Comparison of ENCODE assay signal across 1 cellular context in the genomic region with DNA sequence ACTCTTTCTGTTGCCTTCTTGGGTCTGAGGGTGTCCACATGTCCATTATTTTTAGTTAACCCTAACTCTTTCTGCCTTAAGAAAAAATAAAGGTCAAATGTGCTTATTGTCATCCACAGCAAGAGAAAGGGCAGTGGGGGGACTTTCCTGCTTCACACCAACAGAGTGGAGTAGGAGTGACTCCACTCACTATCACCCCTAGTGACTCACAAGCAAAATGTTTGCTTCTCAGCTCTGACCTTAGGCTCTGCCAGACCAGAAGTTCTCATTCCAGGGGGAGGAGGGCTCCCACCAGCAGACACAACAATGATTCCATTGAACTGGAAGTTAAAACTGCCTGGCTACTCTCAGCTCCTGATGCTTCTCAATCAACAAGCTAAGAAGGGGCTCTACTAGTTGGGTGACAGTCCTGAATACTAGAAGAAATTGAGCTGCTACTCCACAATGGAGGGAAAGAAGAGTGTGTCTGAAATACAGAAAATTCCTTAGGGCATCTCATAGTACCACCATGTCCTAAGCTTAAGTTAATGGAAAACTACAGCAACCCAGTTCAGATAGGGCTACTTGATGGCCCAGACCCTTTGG.
A peak's percentile ranks its signal among the peaks of the same experiment; 100 is the strongest.
TF ChIP-seq lines count a peak whose summit lies in the region.

No MANE protein-coding gene starts in this region.

TF ChIP-seq in HepG2, 621 proteins besides CTCF, POLR2A, EP300 and RAD21 (continued from another document and continues in another):
- TF ChIP-seq, protein P1, sequence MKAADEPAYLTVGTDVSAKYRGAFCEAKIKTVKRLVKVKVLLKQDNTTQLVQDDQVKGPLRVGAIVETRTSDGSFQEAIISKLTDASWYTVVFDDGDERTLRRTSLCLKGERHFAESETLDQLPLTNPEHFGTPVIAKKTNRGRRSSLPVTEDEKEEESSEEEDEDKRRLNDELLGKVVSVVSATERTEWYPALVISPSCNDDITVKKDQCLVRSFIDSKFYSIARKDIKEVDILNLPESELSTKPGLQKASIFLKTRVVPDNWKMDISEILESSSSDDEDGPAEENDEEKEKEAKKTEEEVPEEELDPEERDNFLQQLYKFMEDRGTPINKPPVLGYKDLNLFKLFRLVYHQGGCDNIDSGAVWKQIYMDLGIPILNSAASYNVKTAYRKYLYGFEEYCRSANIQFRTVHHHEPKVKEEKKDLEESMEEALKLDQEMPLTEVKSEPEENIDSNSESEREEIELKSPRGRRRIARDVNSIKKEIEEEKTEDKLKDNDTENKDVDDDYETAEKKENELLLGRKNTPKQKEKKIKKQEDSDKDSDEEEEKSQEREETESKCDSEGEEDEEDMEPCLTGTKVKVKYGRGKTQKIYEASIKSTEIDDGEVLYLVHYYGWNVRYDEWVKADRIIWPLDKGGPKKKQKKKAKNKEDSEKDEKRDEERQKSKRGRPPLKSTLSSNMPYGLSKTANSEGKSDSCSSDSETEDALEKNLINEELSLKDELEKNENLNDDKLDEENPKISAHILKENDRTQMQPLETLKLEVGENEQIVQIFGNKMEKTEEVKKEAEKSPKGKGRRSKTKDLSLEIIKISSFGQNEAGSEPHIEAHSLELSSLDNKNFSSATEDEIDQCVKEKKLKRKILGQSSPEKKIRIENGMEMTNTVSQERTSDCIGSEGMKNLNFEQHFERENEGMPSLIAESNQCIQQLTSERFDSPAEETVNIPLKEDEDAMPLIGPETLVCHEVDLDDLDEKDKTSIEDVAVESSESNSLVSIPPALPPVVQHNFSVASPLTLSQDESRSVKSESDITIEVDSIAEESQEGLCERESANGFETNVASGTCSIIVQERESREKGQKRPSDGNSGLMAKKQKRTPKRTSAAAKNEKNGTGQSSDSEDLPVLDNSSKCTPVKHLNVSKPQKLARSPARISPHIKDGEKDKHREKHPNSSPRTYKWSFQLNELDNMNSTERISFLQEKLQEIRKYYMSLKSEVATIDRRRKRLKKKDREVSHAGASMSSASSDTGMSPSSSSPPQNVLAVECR (CRISPR knock-in tag; IDR thresholded peaks at IDR 0.05; ENCODE audit: borderline replicate concordance) = peak; percentile 37; the same call in 1 of the 2 replicates
- no peak for TF ChIP-seq MEIS2 (CRISPR knock-in tag; IDR thresholded peaks at IDR 0.05)
- TF ChIP-seq ZNF550 (CRISPR knock-in tag; IDR thresholded peaks at IDR 0.05; ENCODE audit: borderline replicate concordance) = no peak
- TF ChIP-seq ZNF33B (CRISPR knock-in tag; IDR thresholded peaks at IDR 0.05) = 0 out of 2 replicates have a peak, but pooled peaks have one; percentile 61
- TF ChIP-seq ZNF781 (CRISPR knock-in tag; IDR thresholded peaks at IDR 0.05; ENCODE audit: borderline replicate concordance, not compliant biosample characterization) = no peak
- TF ChIP-seq MED8 (CRISPR knock-in tag; IDR thresholded peaks at IDR 0.05; ENCODE audit: insufficient replicate concordance) = no peak
- TF ChIP-seq ZFP62 (CRISPR knock-in tag; IDR thresholded peaks at IDR 0.05) = no peak
- no peak for TF ChIP-seq RNF2 (conservative IDR thresholded peaks at IDR 0.05; ENCODE audit: low read depth)
- TF ChIP-seq, protein P2, sequence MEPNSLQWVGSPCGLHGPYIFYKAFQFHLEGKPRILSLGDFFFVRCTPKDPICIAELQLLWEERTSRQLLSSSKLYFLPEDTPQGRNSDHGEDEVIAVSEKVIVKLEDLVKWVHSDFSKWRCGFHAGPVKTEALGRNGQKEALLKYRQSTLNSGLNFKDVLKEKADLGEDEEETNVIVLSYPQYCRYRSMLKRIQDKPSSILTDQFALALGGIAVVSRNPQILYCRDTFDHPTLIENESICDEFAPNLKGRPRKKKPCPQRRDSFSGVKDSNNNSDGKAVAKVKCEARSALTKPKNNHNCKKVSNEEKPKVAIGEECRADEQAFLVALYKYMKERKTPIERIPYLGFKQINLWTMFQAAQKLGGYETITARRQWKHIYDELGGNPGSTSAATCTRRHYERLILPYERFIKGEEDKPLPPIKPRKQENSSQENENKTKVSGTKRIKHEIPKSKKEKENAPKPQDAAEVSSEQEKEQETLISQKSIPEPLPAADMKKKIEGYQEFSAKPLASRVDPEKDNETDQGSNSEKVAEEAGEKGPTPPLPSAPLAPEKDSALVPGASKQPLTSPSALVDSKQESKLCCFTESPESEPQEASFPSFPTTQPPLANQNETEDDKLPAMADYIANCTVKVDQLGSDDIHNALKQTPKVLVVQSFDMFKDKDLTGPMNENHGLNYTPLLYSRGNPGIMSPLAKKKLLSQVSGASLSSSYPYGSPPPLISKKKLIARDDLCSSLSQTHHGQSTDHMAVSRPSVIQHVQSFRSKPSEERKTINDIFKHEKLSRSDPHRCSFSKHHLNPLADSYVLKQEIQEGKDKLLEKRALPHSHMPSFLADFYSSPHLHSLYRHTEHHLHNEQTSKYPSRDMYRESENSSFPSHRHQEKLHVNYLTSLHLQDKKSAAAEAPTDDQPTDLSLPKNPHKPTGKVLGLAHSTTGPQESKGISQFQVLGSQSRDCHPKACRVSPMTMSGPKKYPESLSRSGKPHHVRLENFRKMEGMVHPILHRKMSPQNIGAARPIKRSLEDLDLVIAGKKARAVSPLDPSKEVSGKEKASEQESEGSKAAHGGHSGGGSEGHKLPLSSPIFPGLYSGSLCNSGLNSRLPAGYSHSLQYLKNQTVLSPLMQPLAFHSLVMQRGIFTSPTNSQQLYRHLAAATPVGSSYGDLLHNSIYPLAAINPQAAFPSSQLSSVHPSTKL (CRISPR knock-in tag; IDR thresholded peaks at IDR 0.05) = peak; percentile 83
- TF ChIP-seq, protein P3, sequence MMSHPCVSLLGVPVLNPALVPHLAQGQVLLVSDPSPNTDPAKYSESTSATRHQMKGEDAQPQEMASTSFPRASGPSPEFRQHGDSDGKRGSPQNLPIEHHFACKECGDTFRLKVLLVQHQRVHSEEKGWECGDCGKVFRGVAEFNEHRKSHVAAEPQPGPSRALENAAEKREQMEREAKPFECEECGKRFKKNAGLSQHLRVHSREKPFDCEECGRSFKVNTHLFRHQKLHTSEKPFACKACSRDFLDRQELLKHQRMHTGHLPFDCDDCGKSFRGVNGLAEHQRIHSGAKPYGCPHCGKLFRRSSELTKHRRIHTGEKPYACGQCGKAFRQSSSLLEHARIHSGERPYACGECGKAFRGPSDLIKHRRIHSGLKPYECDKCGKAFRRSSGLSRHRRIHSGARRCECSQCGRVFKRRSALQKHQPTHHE (CRISPR knock-in tag; IDR thresholded peaks at IDR 0.05; ENCODE audit: borderline replicate concordance) = no peak; the same call in 1 of the 2 replicates
- TF ChIP-seq, protein P4, sequence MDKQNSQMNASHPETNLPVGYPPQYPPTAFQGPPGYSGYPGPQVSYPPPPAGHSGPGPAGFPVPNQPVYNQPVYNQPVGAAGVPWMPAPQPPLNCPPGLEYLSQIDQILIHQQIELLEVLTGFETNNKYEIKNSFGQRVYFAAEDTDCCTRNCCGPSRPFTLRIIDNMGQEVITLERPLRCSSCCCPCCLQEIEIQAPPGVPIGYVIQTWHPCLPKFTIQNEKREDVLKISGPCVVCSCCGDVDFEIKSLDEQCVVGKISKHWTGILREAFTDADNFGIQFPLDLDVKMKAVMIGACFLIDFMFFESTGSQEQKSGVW (CRISPR knock-in tag; IDR thresholded peaks at IDR 0.05; ENCODE audit: borderline replicate concordance) = no peak
- no peak for TF ChIP-seq IKZF1 (IDR thresholded peaks at IDR 0.05)
- TF ChIP-seq, protein P5, sequence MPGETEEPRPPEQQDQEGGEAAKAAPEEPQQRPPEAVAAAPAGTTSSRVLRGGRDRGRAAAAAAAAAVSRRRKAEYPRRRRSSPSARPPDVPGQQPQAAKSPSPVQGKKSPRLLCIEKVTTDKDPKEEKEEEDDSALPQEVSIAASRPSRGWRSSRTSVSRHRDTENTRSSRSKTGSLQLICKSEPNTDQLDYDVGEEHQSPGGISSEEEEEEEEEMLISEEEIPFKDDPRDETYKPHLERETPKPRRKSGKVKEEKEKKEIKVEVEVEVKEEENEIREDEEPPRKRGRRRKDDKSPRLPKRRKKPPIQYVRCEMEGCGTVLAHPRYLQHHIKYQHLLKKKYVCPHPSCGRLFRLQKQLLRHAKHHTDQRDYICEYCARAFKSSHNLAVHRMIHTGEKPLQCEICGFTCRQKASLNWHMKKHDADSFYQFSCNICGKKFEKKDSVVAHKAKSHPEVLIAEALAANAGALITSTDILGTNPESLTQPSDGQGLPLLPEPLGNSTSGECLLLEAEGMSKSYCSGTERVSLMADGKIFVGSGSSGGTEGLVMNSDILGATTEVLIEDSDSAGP (CRISPR knock-in tag; IDR thresholded peaks at IDR 0.05; ENCODE audit: borderline replicate concordance) = no peak
- no peak for TF ChIP-seq ZBTB8A (CRISPR knock-in tag; IDR thresholded peaks at IDR 0.05; ENCODE audit: borderline replicate concordance, low read depth)
- TF ChIP-seq, protein P6, sequence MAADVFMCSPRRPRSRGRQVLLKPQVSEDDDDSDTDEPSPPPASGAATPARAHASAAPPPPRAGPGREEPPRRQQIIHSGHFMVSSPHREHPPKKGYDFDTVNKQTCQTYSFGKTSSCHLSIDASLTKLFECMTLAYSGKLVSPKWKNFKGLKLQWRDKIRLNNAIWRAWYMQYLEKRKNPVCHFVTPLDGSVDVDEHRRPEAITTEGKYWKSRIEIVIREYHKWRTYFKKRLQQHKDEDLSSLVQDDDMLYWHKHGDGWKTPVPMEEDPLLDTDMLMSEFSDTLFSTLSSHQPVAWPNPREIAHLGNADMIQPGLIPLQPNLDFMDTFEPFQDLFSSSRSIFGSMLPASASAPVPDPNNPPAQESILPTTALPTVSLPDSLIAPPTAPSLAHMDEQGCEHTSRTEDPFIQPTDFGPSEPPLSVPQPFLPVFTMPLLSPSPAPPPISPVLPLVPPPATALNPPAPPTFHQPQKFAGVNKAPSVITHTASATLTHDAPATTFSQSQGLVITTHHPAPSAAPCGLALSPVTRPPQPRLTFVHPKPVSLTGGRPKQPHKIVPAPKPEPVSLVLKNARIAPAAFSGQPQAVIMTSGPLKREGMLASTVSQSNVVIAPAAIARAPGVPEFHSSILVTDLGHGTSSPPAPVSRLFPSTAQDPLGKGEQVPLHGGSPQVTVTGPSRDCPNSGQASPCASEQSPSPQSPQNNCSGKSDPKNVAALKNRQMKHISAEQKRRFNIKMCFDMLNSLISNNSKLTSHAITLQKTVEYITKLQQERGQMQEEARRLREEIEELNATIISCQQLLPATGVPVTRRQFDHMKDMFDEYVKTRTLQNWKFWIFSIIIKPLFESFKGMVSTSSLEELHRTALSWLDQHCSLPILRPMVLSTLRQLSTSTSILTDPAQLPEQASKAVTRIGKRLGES (CRISPR knock-in tag; IDR thresholded peaks at IDR 0.05; ENCODE audit: borderline replicate concordance) = no peak
- TF ChIP-seq, protein P7, sequence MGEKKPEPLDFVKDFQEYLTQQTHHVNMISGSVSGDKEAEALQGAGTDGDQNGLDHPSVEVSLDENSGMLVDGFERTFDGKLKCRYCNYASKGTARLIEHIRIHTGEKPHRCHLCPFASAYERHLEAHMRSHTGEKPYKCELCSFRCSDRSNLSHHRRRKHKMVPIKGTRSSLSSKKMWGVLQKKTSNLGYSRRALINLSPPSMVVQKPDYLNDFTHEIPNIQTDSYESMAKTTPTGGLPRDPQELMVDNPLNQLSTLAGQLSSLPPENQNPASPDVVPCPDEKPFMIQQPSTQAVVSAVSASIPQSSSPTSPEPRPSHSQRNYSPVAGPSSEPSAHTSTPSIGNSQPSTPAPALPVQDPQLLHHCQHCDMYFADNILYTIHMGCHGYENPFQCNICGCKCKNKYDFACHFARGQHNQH (CRISPR knock-in tag; IDR thresholded peaks at IDR 0.05) = peak; percentile 86; the same call in 1 of the 2 replicates
- TF ChIP-seq, protein P8, sequence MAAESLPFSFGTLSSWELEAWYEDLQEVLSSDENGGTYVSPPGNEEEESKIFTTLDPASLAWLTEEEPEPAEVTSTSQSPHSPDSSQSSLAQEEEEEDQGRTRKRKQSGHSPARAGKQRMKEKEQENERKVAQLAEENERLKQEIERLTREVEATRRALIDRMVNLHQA (CRISPR knock-in tag; IDR thresholded peaks at IDR 0.05) = no peak
- TF ChIP-seq POLR2AphosphoS2 (IDR thresholded peaks at IDR 0.05; ENCODE audit: low read depth, low read length) = no peak
- TF ChIP-seq, protein P9, sequence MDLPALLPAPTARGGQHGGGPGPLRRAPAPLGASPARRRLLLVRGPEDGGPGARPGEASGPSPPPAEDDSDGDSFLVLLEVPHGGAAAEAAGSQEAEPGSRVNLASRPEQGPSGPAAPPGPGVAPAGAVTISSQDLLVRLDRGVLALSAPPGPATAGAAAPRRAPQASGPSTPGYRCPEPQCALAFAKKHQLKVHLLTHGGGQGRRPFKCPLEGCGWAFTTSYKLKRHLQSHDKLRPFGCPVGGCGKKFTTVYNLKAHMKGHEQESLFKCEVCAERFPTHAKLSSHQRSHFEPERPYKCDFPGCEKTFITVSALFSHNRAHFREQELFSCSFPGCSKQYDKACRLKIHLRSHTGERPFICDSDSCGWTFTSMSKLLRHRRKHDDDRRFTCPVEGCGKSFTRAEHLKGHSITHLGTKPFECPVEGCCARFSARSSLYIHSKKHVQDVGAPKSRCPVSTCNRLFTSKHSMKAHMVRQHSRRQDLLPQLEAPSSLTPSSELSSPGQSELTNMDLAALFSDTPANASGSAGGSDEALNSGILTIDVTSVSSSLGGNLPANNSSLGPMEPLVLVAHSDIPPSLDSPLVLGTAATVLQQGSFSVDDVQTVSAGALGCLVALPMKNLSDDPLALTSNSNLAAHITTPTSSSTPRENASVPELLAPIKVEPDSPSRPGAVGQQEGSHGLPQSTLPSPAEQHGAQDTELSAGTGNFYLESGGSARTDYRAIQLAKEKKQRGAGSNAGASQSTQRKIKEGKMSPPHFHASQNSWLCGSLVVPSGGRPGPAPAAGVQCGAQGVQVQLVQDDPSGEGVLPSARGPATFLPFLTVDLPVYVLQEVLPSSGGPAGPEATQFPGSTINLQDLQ (CRISPR knock-in tag; IDR thresholded peaks at IDR 0.05) = no peak
- TF ChIP-seq ELF4 (CRISPR knock-in tag; IDR thresholded peaks at IDR 0.05; ENCODE audit: borderline replicate concordance) = no peak
- no peak for TF ChIP-seq KDM5A (IDR thresholded peaks at IDR 0.05; ENCODE audit: borderline replicate concordance, low read length)
- TF ChIP-seq ISX (CRISPR knock-in tag; conservative IDR thresholded peaks at IDR 0.05) = no peak
- TF ChIP-seq ZNF234 (CRISPR knock-in tag; conservative IDR thresholded peaks at IDR 0.05) = no peak
- no peak for TF ChIP-seq SMARCE1 (IDR thresholded peaks at IDR 0.05; ENCODE audit: borderline replicate concordance)
- no peak for TF ChIP-seq ZNF121 (CRISPR knock-in tag; IDR thresholded peaks at IDR 0.05)
- TF ChIP-seq WIZ (CRISPR knock-in tag; IDR thresholded peaks at IDR 0.05) = no peak
- no peak for TF ChIP-seq PAWR (CRISPR knock-in tag; IDR thresholded peaks at IDR 0.05; ENCODE audit: borderline replicate concordance)
- TF ChIP-seq EHMT2 (IDR thresholded peaks at IDR 0.05; ENCODE audit: borderline replicate concordance, low read depth, low read length) = peak; percentile 46; the same call in 1 of the 2 replicates
- no peak for TF ChIP-seq LCORL (IDR thresholded peaks at IDR 0.05)
- TF ChIP-seq LCORL (CRISPR knock-in tag; IDR thresholded peaks at IDR 0.05) = peak; percentile 79
- 0 out of 2 replicates have a peak, but pooled peaks have one; percentile 25 for TF ChIP-seq KDM1A (CRISPR knock-in tag; IDR thresholded peaks at IDR 0.05)
- TF ChIP-seq PRMT3 (CRISPR knock-in tag; IDR thresholded peaks at IDR 0.05; ENCODE audit: borderline replicate concordance, low read depth) = no peak
- TF ChIP-seq RFXAP (CRISPR knock-in tag; IDR thresholded peaks at IDR 0.05; ENCODE audit: borderline replicate concordance) = no peak
- TF ChIP-seq SP5 (CRISPR knock-in tag; IDR thresholded peaks at IDR 0.05; ENCODE audit: borderline replicate concordance, low read depth) = peak; percentile 39; the same call in 1 of the 2 replicates
- TF ChIP-seq GPN1 (CRISPR knock-in tag; IDR thresholded peaks at IDR 0.05; ENCODE audit: borderline replicate concordance) = no peak
- TF ChIP-seq, protein P10, sequence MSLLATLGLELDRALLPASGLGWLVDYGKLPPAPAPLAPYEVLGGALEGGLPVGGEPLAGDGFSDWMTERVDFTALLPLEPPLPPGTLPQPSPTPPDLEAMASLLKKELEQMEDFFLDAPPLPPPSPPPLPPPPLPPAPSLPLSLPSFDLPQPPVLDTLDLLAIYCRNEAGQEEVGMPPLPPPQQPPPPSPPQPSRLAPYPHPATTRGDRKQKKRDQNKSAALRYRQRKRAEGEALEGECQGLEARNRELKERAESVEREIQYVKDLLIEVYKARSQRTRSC (CRISPR knock-in tag; IDR thresholded peaks at IDR 0.05; ENCODE audit: low read depth) = no peak
